In the genomic region with DNA sequence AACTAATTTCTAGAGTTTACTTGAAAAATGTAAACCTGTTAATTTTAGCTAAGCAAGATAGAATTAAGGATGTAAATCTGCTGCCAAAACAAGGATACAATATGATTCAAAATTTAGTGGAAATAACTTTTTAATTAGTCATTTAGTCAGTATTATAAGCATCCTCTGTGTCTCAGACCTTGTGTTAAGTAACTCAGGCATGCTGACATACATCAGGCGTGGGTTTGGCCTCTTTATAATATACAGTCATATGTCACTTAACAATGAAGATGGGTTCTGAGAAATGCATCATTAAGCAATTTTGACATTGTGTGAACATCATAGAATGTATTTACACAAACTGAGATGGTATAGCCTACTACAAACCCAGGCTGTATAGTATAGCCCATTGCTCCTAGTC, we compare ENCODE assay signal across 1 cellular context.
TF ChIP-seq lines count a peak whose summit lies in the region.

No MANE protein-coding gene starts in this region.

TF ChIP-seq in GM12878, 131 proteins besides CTCF, POLR2A, EP300 and RAD21 (continued from another document):
- TF ChIP-seq, protein P1, sequence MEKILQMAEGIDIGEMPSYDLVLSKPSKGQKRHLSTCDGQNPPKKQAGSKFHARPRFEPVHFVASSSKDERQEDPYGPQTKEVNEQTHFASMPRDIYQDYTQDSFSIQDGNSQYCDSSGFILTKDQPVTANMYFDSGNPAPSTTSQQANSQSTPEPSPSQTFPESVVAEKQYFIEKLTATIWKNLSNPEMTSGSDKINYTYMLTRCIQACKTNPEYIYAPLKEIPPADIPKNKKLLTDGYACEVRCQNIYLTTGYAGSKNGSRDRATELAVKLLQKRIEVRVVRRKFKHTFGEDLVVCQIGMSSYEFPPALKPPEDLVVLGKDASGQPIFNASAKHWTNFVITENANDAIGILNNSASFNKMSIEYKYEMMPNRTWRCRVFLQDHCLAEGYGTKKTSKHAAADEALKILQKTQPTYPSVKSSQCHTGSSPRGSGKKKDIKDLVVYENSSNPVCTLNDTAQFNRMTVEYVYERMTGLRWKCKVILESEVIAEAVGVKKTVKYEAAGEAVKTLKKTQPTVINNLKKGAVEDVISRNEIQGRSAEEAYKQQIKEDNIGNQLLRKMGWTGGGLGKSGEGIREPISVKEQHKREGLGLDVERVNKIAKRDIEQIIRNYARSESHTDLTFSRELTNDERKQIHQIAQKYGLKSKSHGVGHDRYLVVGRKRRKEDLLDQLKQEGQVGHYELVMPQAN (conservative IDR thresholded peaks at IDR 0.05), result no peak
- TF ChIP-seq TARDBP (IDR thresholded peaks at IDR 0.05; ENCODE audit: borderline replicate concordance), result no peak
- TF ChIP-seq, protein P2, sequence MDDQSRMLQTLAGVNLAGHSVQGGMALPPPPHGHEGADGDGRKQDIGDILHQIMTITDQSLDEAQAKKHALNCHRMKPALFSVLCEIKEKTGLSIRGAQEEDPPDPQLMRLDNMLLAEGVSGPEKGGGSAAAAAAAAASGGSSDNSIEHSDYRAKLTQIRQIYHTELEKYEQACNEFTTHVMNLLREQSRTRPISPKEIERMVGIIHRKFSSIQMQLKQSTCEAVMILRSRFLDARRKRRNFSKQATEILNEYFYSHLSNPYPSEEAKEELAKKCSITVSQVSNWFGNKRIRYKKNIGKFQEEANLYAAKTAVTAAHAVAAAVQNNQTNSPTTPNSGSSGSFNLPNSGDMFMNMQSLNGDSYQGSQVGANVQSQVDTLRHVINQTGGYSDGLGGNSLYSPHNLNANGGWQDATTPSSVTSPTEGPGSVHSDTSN (IDR thresholded peaks at IDR 0.05; ENCODE audit: insufficient replicate concordance, low read depth, low read length), result no peak
